Comparison of ENCODE assay signal across 15 cellular contexts in genomic region chr7:55507743-55508142, GRCh38.
DNase-seq lines count a peak whose midpoint lies in the region; ATAC-seq and TF ChIP-seq lines count a peak whose summit lies in the region.
"Had no signal": no experiment of that assay in that cellular context is flagged by ENCODE, and none has a peak within 500 bp of the region (broad histone marks: within the 10 kb centered on the region; RNA-seq: fewer than 3 reads in every experiment).

No MANE protein-coding gene starts in this region.

- no peak for ATAC-seq in HG03139 (IDR thresholded peaks at IDR 0.05; ENCODE audit: unreplicated experiment)

- H3K4me3 Mint-ChIP-seq in activated CD4-positive, alpha-beta memory T cell treated with anti-CD3 and anti-CD28 coated beads for 36 hours: no peak overlapping the region
- no peak overlapping the region for H3K4me3 Mint-ChIP-seq in activated CD4-positive, alpha-beta memory T cell treated with anti-CD3 and anti-CD28 coated beads, Interleukin-2, amount 10 ng/mL, durations not matched to agents 7 days and 5 days
- H3K4me3 Mint-ChIP-seq in CD14-positive monocyte: no peak overlapping the region
- peak overlapping the region in 1 of 4 donors; percentile 63 for H3K4me3 Mint-ChIP-seq in IgD-negative memory B cell
- no peak overlapping the region for H3K4me3 Mint-ChIP-seq in activated naive CD8-positive, alpha-beta T cell treated with anti-CD3 and anti-CD28 coated beads for 36 hours

- H3K9me3 Mint-ChIP-seq in activated CD4-positive, alpha-beta memory T cell treated with anti-CD3 and anti-CD28 coated beads for 36 hours: no peaks in the 10 kb centered on the region
- H3K9me3 Mint-ChIP-seq in activated CD4-positive, alpha-beta memory T cell treated with anti-CD3 and anti-CD28 coated beads, Interleukin-2, amount 10 ng/mL, durations not matched to agents 7 days and 5 days: no peaks in the 10 kb centered on the region
- no peaks in the 10 kb centered on the region for H3K9me3 Mint-ChIP-seq in CD14-positive monocyte
- no peaks in the 10 kb centered on the region for H3K9me3 Mint-ChIP-seq in IgD-negative memory B cell
- H3K9me3 Mint-ChIP-seq in activated naive CD8-positive, alpha-beta T cell treated with anti-CD3 and anti-CD28 coated beads for 36 hours: no peaks in the 10 kb centered on the region

- no peak for DNase-seq in activated CD4-positive, alpha-beta memory T cell treated with anti-CD3 and anti-CD28 coated beads for 36 hours
- no peak for DNase-seq in activated CD4-positive, alpha-beta memory T cell treated with anti-CD3 and anti-CD28 coated beads, Interleukin-2, amount 10 ng/mL, durations not matched to agents 7 days and 5 days
- DNase-seq in CD14-positive monocyte (ENCODE audit: low spot score): no peak
- DNase-seq in activated naive CD8-positive, alpha-beta T cell treated with anti-CD3 and anti-CD28 coated beads for 36 hours: no peak
- no peak for DNase-seq in NCI-H2029 (lab: John Stamatoyannopoulos, UW)
- no peak for DNase-seq in SKM-1 treated with dmso at 0.1 percent for 144 hours (lab: John Stamatoyannopoulos, UW; ENCODE audit: unreplicated experiment)
- DNase-seq: C1 segment of cervical spinal cord, Karpas-422, NCI-H1105 treated with DMSO at 0.1 percent for 48 hours, NCI-H187, NCI-H446 treated with DMSO at 0.1 percent for 48 hours, NCI-H748 treated with DMSO at 0.1 percent for 48 hours, SHP77 had no signal

- H3K27ac Mint-ChIP-seq in activated CD4-positive, alpha-beta memory T cell treated with anti-CD3 and anti-CD28 coated beads for 36 hours: peak overlapping the region; percentile 74
- no peak overlapping the region for H3K27ac Mint-ChIP-seq in activated CD4-positive, alpha-beta memory T cell treated with anti-CD3 and anti-CD28 coated beads, Interleukin-2, amount 10 ng/mL, durations not matched to agents 7 days and 5 days
- H3K27ac Mint-ChIP-seq in CD14-positive monocyte (peak overlapping the region in 6 of 7 donors; percentile 33 to 79 (median 62)), IgD-negative memory B cell (peak overlapping the region in 2 of 3 donors; percentile 6 to 11)
- H3K27ac Mint-ChIP-seq in activated naive CD8-positive, alpha-beta T cell treated with anti-CD3 and anti-CD28 coated beads for 36 hours: peak overlapping the region; percentile 11

- H3K27me3 Mint-ChIP-seq in activated CD4-positive, alpha-beta memory T cell treated with anti-CD3 and anti-CD28 coated beads for 36 hours: no peaks in the 10 kb centered on the region
- no peaks in the 10 kb centered on the region for H3K27me3 Mint-ChIP-seq in activated CD4-positive, alpha-beta memory T cell treated with anti-CD3 and anti-CD28 coated beads, Interleukin-2, amount 10 ng/mL, durations not matched to agents 7 days and 5 days
- no peaks in the 10 kb centered on the region for H3K27me3 Mint-ChIP-seq in CD14-positive monocyte (ENCODE audit: low read depth in 3 of 3)
- H3K27me3 Mint-ChIP-seq in IgD-negative memory B cell: no peaks in the 10 kb centered on the region
- no peaks in the 10 kb centered on the region for H3K27me3 Mint-ChIP-seq in activated naive CD8-positive, alpha-beta T cell treated with anti-CD3 and anti-CD28 coated beads for 36 hours

- intact Hi-C loops in activated CD4-positive, alpha-beta memory T cell treated with anti-CD3 and anti-CD28 coated beads for 36 hours (cut with micrococcal nuclease): loop anchor here (1.0 to 2.0 kb wide), 6 partner anchors 9 to 511 kb away; no protein-coding TSS in a partner anchor
- intact Hi-C loops in CD14-positive monocyte (cut with micrococcal nuclease): loop anchor here (2.0 to 5.0 kb wide), 4 partner anchors 27 to 65 kb away; partner anchors contain the start of gene VOPP1 (in 1 of the 2)

- H3K36me3 Mint-ChIP-seq in activated CD4-positive, alpha-beta memory T cell treated with anti-CD3 and anti-CD28 coated beads for 36 hours: peaks cover 13% of the 10 kb centered on the region
- H3K36me3 Mint-ChIP-seq in activated CD4-positive, alpha-beta memory T cell treated with anti-CD3 and anti-CD28 coated beads, Interleukin-2, amount 10 ng/mL, durations not matched to agents 7 days and 5 days (ENCODE audit: low read depth): peaks cover 17% of the 10 kb centered on the region
- H3K36me3 Mint-ChIP-seq in CD14-positive monocyte: peaks cover 32 to 47% of the 10 kb centered on the region in 2 donors
- H3K36me3 Mint-ChIP-seq in IgD-negative memory B cell: peaks cover 5% of the 10 kb centered on the region
- H3K36me3 Mint-ChIP-seq in activated naive CD8-positive, alpha-beta T cell treated with anti-CD3 and anti-CD28 coated beads for 36 hours: peaks cover 14% of the 10 kb centered on the region

- CTCF ChIA-PET in activated CD4-positive, alpha-beta memory T cell treated with anti-CD3 and anti-CD28 coated beads for 36 hours (lab: Charles Lee): interaction anchor here (0.7 to 2.0 kb wide), 4 partner anchors 12 to 94 kb away, joined by 3 to 16 read pairs (median 4); no protein-coding TSS in a partner anchor
- CTCF ChIA-PET in activated CD4-positive, alpha-beta memory T cell treated with anti-CD3 and anti-CD28 coated beads, Interleukin-2, amount 10 ng/mL, durations not matched to agents 7 days and 5 days (lab: Charles Lee): interaction anchor here (1.4 kb wide), 1 partner anchor 92 kb away, joined by 4 read pairs; no protein-coding TSS in a partner anchor

- POLR2A ChIA-PET in activated CD4-positive, alpha-beta memory T cell treated with anti-CD3 and anti-CD28 coated beads for 36 hours (lab: Charles Lee): interaction anchor here (2.4 to 4.3 kb wide), 2 partner anchors 25 to 64 kb away, joined by 22 to 39 read pairs; partner anchors contain the start of gene VOPP1
- POLR2A ChIA-PET in activated CD4-positive, alpha-beta memory T cell treated with anti-CD3 and anti-CD28 coated beads, Interleukin-2, amount 10 ng/mL, durations not matched to agents 7 days and 5 days (lab: Charles Lee): interaction anchor here (1.3 kb wide), 1 partner anchor 27 kb away, joined by 4 read pairs; no protein-coding TSS in a partner anchor

- no peak for TF ChIP-seq CTCF in CD14-positive monocyte (IDR thresholded peaks at IDR 0.05)

- peaks cover 81% of the 10 kb centered on the region for H3K4me1 Mint-ChIP-seq in activated CD4-positive, alpha-beta memory T cell treated with anti-CD3 and anti-CD28 coated beads for 36 hours (ENCODE audit: low read depth)
- H3K4me1 Mint-ChIP-seq in activated CD4-positive, alpha-beta memory T cell treated with anti-CD3 and anti-CD28 coated beads, Interleukin-2, amount 10 ng/mL, durations not matched to agents 7 days and 5 days: peaks cover 24% of the 10 kb centered on the region
- H3K4me1 Mint-ChIP-seq in CD14-positive monocyte: peaks cover 24% of the 10 kb centered on the region
- H3K4me1 Mint-ChIP-seq in IgD-negative memory B cell: peaks cover 50 to 74% (median 65%) of the 10 kb centered on the region in 3 donors
- peaks cover 44% of the 10 kb centered on the region for H3K4me1 Mint-ChIP-seq in activated naive CD8-positive, alpha-beta T cell treated with anti-CD3 and anti-CD28 coated beads for 36 hours
